ENCODE assay signal across 10 cellular contexts in genomic region chr7:151233804-151234203, GRCh38. TPM values are rescaled to one million over a fixed set of nuclear protein-coding genes. Genes with fewer than 3 reads are reported as not detected.
DNase-seq lines count a peak whose midpoint lies in the region; ATAC-seq and TF ChIP-seq lines count a peak whose summit lies in the region.
"Had no signal": no experiment of that assay in that cellular context is flagged by ENCODE, and none has a peak within 500 bp of the region (broad histone marks: within the 10 kb centered on the region; RNA-seq: fewer than 3 reads in every experiment).

No MANE protein-coding gene starts in this region.

- H3K36me3 ChIP-seq in GM23338 (ENCODE audit: insufficient read depth), result no peaks in the 10 kb centered on the region
- peaks cover 52% of the 10 kb centered on the region for H3K36me3 ChIP-seq in skeletal muscle satellite cell (ENCODE audit: insufficient read depth, low read length)
- no peaks in the 10 kb centered on the region for H3K36me3 ChIP-seq in ovary

- ATAC-seq in GM23338, result no peak
- no peak for ATAC-seq in GM18907 (IDR thresholded peaks at IDR 0.05; ENCODE audit: unreplicated experiment)

- TF ChIP-seq POLR2A in ovary (IDR thresholded peaks at IDR 0.05), result no peak

- H2AFZ ChIP-seq in GM23338, result no peak overlapping the region

- H3K36me3 Mint-ChIP-seq in GM23338 (ENCODE audit: low read depth), result peaks cover 15% of the 10 kb centered on the region; the same call in 2 of the 3 replicates

- H3K4me3 ChIP-seq in GM23338, result peak overlapping the region; percentile 96; the same call in 1 of the 2 replicates
- peak overlapping the region; percentile 98 for H3K4me3 ChIP-seq in WI38 (ENCODE audit: low read depth, low read length)
- H3K4me3 ChIP-seq in fibroblast of villous mesenchyme (ENCODE audit: low read depth, low read length), result peak overlapping the region; percentile 98
- peak overlapping the region; percentile 94 for H3K4me3 ChIP-seq in skeletal muscle satellite cell (ENCODE audit: low read length)
- H3K4me3 ChIP-seq in ovary, result no peak overlapping the region

- H3K4me1 ChIP-seq in GM23338 (ENCODE audit: insufficient read depth) (peaks cover 6% of the 10 kb centered on the region; the same call in 1 of the 2 replicates), skeletal muscle satellite cell (ENCODE audit: control insufficient read depth, insufficient read depth, low read length) (peaks cover 19% of the 10 kb centered on the region), ovary (ENCODE audit: insufficient read depth) (peaks cover 7% of the 10 kb centered on the region)

- TF ChIP-seq EP300 in ovary (IDR thresholded peaks at IDR 0.05), result no peak

- H3K27me3 ChIP-seq in GM23338 (ENCODE audit: insufficient read depth) (no peaks in the 10 kb centered on the region), skeletal muscle satellite cell (ENCODE audit: control insufficient read depth, insufficient read depth, low read length) (no peaks in the 10 kb centered on the region), ovary (no peaks in the 10 kb centered on the region)

- peak overlapping the region; percentile 97 for H3K9ac ChIP-seq in skeletal muscle satellite cell (ENCODE audit: low read depth, low read length)

- peak overlapping the region; percentile 98 for H3K4me3 Mint-ChIP-seq in GM23338

- DNase-seq in GM23338 (ENCODE audit: low spot score) (no peak), fibroblast of villous mesenchyme (ENCODE audit: low read depth) (no peak), HPDE6-E6E7 (ENCODE audit: extremely low spot score) (no peak), iPS-NIHi7 (ENCODE audit: extremely low spot score) (no peak), ovary (no peak)
- DNase-seq: NCI-H1105 had no signal

- no peaks in the 10 kb centered on the region for H3K9me3 Mint-ChIP-seq in GM23338

- no peaks in the 10 kb centered on the region for H3K9me2 ChIP-seq in GM23338 (ENCODE audit: insufficient read depth)

- no peak overlapping the region for H3K27ac Mint-ChIP-seq in GM23338

- peaks cover 13% of the 10 kb centered on the region for H3K4me1 Mint-ChIP-seq in GM23338

- H3K4me2 ChIP-seq in GM23338 (peak overlapping the region; percentile 95; the same call in 1 of the 2 replicates), skeletal muscle satellite cell (ENCODE audit: low read length) (peak overlapping the region; percentile 98)

- H3K27ac ChIP-seq in GM23338 (ENCODE audit: low read depth) (no peak overlapping the region), ovary (no peak overlapping the region)

- TF ChIP-seq CTCF in GM23338 (conservative IDR thresholded peaks at IDR 0.05; ENCODE audit: low read depth in 2 of 2), result no peak
- no peak for TF ChIP-seq CTCF in WI38 (IDR thresholded peaks at IDR 0.05; ENCODE audit: low read depth, low read length)
- no peak for TF ChIP-seq CTCF in fibroblast of villous mesenchyme (IDR thresholded peaks at IDR 0.05; ENCODE audit: insufficient read depth, low read depth, low read length)
- TF ChIP-seq CTCF in ovary (IDR thresholded peaks at IDR 0.05), result no peak

- peaks cover 8% of the 10 kb centered on the region for H3K27me3 Mint-ChIP-seq in GM23338 (ENCODE audit: insufficient read depth, low read depth, poor library complexity)

- H4K20me1 ChIP-seq in GM23338 (replicated peaks; ENCODE audit: insufficient read depth), result peaks cover 18% of the 10 kb centered on the region; the same call in 1 of the 2 replicates

- intact Hi-C loops in ovary (cut with DNase I), result no loop called here

- 71 to 86% (median 74%) methylated on average over 9 of the region's 9 CpGs for WGBS in ovary, 3 donors

- H3K9me3 ChIP-seq in skeletal muscle satellite cell (replicated peaks; ENCODE audit: low read length) (no peaks in the 10 kb centered on the region), ovary (no peaks in the 10 kb centered on the region)

- H3F3A ChIP-seq in GM23338 (replicated peaks; ENCODE audit: low read depth), result no peaks in the 10 kb centered on the region

- H3K79me2 ChIP-seq in GM23338 (replicated peaks; ENCODE audit: insufficient read depth), result peaks cover 19% of the 10 kb centered on the region

TF ChIP-seq in GM23338, 12 proteins besides CTCF, POLR2A, EP300 and RAD21 (continues in another document):
- TF ChIP-seq NANOG (IDR thresholded peaks at IDR 0.05; ENCODE audit: borderline replicate concordance) (no peak), ZNF331 (CRISPR knock-in tag; IDR thresholded peaks at IDR 0.05; ENCODE audit: low read depth) (no peak), CREB1 (CRISPR knock-in tag; IDR thresholded peaks at IDR 0.05; ENCODE audit: low read depth) (no peak), JUNB (IDR thresholded peaks at IDR 0.05; ENCODE audit: unreplicated experiment) (no peak), REST (IDR thresholded peaks at IDR 0.05; ENCODE audit: unreplicated experiment) (no peak), EZH2 (IDR thresholded peaks at IDR 0.05; ENCODE audit: low read depth, unreplicated experiment) (no peak), POLR2AphosphoS5 (IDR thresholded peaks at IDR 0.05; ENCODE audit: low read depth) (no peak)

RNA-seq across cellular contexts. Expression of gene CHPF2, which starts 1.5 kb away (rescaled TPM):
- total RNA-seq in GM23338 (2014; rRNA removed; shearing (Covaris generic)), result 24.9 and 26.1 TPM in 2 replicates
- polyA plus RNA-seq in GM23338 (2016; fragmentation: Nextera tagmentation; extraction: Ambion mirVana) (4.8 and 5.4 TPM in 2 replicates), ovary (10 to 100 TPM in 1 of 2 donors, 1 to 10 TPM in 1; 8.4 to 18.8 TPM)
- total RNA-seq in fibroblast of villous mesenchyme (80.9 and 90.7 TPM in 2 replicates), ovary (10 to 100 TPM; 19.3 to 36.2 (median 28.5) TPM)
- total RNA-seq in skeletal muscle satellite cell (2012; rRNA removed), result 64.9 and 65.4 TPM in 2 replicates

RNA-seq across cellular contexts. Expression of gene ABCF2, which starts 6.8 kb away (rescaled TPM):
- 47.9 and 58.7 TPM in 2 replicates for total RNA-seq in GM23338 (2014; rRNA removed; shearing (Covaris generic))
- polyA plus RNA-seq in GM23338 (2016; fragmentation: Nextera tagmentation; extraction: Ambion mirVana) (17.8 and 18.7 TPM in 2 replicates), ovary (10 to 100 TPM; 13.6 to 19.9 TPM)
- total RNA-seq in fibroblast of villous mesenchyme (47.7 and 70.0 TPM in 2 replicates), ovary (10 to 100 TPM; 20.5 to 40.3 (median 31.0) TPM)
- 81.7 and 89.0 TPM in 2 replicates for total RNA-seq in skeletal muscle satellite cell (2012; rRNA removed)

RNA-seq across cellular contexts. Expression of gene SMARCD3, which starts 14.7 kb away (rescaled TPM):
- total RNA-seq in GM23338 (2014; rRNA removed; shearing (Covaris generic)), result 2.2 and 3.3 TPM in 2 replicates
- polyA plus RNA-seq in GM23338 (2016; fragmentation: Nextera tagmentation; extraction: Ambion mirVana) (2.7 and 4.0 TPM in 2 replicates), ovary (10 to 100 TPM; 43.5 to 56.1 TPM)
- total RNA-seq in fibroblast of villous mesenchyme (32.0 and 49.3 TPM in 2 replicates), ovary (100 to 1,000 TPM in 4 of 7 donors, 10 to 100 TPM in 3; 30.2 to 203 (median 101) TPM)
- total RNA-seq in skeletal muscle satellite cell (2012; rRNA removed), result 19.5 and 28.6 TPM in 2 replicates

RNA-seq across cellular contexts. Expression of gene H2BK1, which starts 23.5 kb away (rescaled TPM):
- total RNA-seq in GM23338 (2014; rRNA removed; shearing (Covaris generic)), result not detected in 2 replicates
- polyA plus RNA-seq in GM23338 (2016; fragmentation: Nextera tagmentation; extraction: Ambion mirVana) (not detected in 2 replicates), ovary (under 1 TPM in 1 of 2 donors, not detected in 1; 0.36 TPM)
- total RNA-seq in fibroblast of villous mesenchyme (not detected in 2 replicates), ovary (1 to 10 TPM in 3 of 7 donors, not detected in 4; 1.0 to 1.3 (median 1.1) TPM)
- not detected in 2 replicates for total RNA-seq in skeletal muscle satellite cell (2012; rRNA removed)
- total RNA-seq: mononuclear cell had no signal

RNA-seq across cellular contexts. Expression of gene ASB10, which starts 46.8 kb away (rescaled TPM):
- not detected in 2 replicates for total RNA-seq in GM23338 (2014; rRNA removed; shearing (Covaris generic))
- polyA plus RNA-seq in GM23338 (2016; fragmentation: Nextera tagmentation; extraction: Ambion mirVana), result not detected in 2 replicates
- total RNA-seq in fibroblast of villous mesenchyme, result not detected in 2 replicates
- not detected in 2 replicates for total RNA-seq in skeletal muscle satellite cell (2012; rRNA removed)
- not detected for total RNA-seq in ovary
- not detected for polyA plus RNA-seq in ovary
- total RNA-seq: mononuclear cell had no signal
